In genomic region chr2:164943289-164943688, GRCh38 we compare ENCODE assay signal across 24 cellular contexts. TPM values are rescaled to one million over a fixed set of nuclear protein-coding genes. Genes with fewer than 3 reads are reported as not detected.
"Had no signal": no experiment of that assay in that cellular context is flagged by ENCODE, and none has a peak within 500 bp of the region (broad histone marks: within the 10 kb centered on the region; RNA-seq: fewer than 3 reads in every experiment).

No MANE protein-coding gene starts in this region.

- H3K9me3 ChIP-seq: MG63 had no signal

- DNase-seq: activated CD4-positive, alpha-beta T cell treated with anti-CD3 and anti-CD28 coated beads for 36 hours; activated CD8-positive, alpha-beta memory T cell treated with anti-CD3 and anti-CD28 coated beads, Interleukin-2, amount 50 U/mL, for 4 hours; activated CD8-positive, alpha-beta T cell treated with anti-CD3 and anti-CD28 coated beads for 36 hours; activated gamma-delta T cell treated with Interleukin-2 at 50 U/mL for 16 hours; activated naive CD4-positive, alpha-beta T cell treated with anti-CD3 and anti-CD28 coated beads, Interleukin-2, amount 10 ng/mL, durations not matched to agents 7 days and 5 days; activated naive CD8-positive, alpha-beta T cell treated with anti-CD3 and anti-CD28 coated beads for 36 hours; activated T-cell treated with anti-CD3 and anti-CD28 coated beads, Interleukin-2, amount 50 U/mL, for 72 hours; MG63; NCI-H1105; NCI-H1436; NCI-H1694 treated with DMSO at 0.1 percent for 48 hours; NCI-H2029 treated with DMSO at 0.1 percent for 48 hours; NCI-H226; NCI-H526 treated with DMSO at 0.1 percent for 48 hours; NCI-H82; SIG-M5; T-helper 1 cell had no signal

- H3K4me1 Mint-ChIP-seq: activated CD4-positive, alpha-beta T cell treated with anti-CD3 and anti-CD28 coated beads for 36 hours; activated naive CD4-positive, alpha-beta T cell treated with anti-CD3 and anti-CD28 coated beads, Interleukin-2, amount 10 ng/mL, durations not matched to agents 7 days and 5 days; activated naive CD8-positive, alpha-beta T cell treated with anti-CD3 and anti-CD28 coated beads for 36 hours had no signal

- H3K4me3 Mint-ChIP-seq: activated CD4-positive, alpha-beta T cell treated with anti-CD3 and anti-CD28 coated beads for 36 hours; activated CD8-positive, alpha-beta T cell treated with anti-CD3 and anti-CD28 coated beads for 36 hours; activated naive CD4-positive, alpha-beta T cell treated with anti-CD3 and anti-CD28 coated beads, Interleukin-2, amount 10 ng/mL, durations not matched to agents 7 days and 5 days; activated naive CD8-positive, alpha-beta T cell treated with anti-CD3 and anti-CD28 coated beads for 36 hours; activated T-cell treated with anti-CD3 and anti-CD28 coated beads, Interleukin-2, amount 50 U/mL, for 72 hours had no signal

- H3K36me3 Mint-ChIP-seq: activated naive CD4-positive, alpha-beta T cell treated with anti-CD3 and anti-CD28 coated beads, Interleukin-2, amount 10 ng/mL, durations not matched to agents 7 days and 5 days; activated naive CD8-positive, alpha-beta T cell treated with anti-CD3 and anti-CD28 coated beads for 36 hours had no signal

- H3K27me3 ChIP-seq: MG63 had no signal

- H3K4me2 ChIP-seq: KMS-11 had no signal

- H3K27ac ChIP-seq: KMS-11, VCaP had no signal

- H3K9ac ChIP-seq: KMS-11 had no signal

- H3K4me3 ChIP-seq: MG63 had no signal

- H3K9me3 Mint-ChIP-seq: activated CD8-positive, alpha-beta T cell treated with anti-CD3 and anti-CD28 coated beads for 36 hours; activated naive CD4-positive, alpha-beta T cell treated with anti-CD3 and anti-CD28 coated beads, Interleukin-2, amount 10 ng/mL, durations not matched to agents 7 days and 5 days; activated naive CD8-positive, alpha-beta T cell treated with anti-CD3 and anti-CD28 coated beads for 36 hours; activated T-cell treated with anti-CD3 and anti-CD28 coated beads, Interleukin-2, amount 50 U/mL, for 72 hours; activated T-helper 2 cell treated with anti-CD3 and anti-CD28 coated beads, Interferon-gamma antibody, Interleukin-2, Interleukin-4, amounts not matched to agents 10 μg/mL and 5 μg/mL and 100 μg/mL, durations not matched to agents 14 hours and 24 hours and 36 hours had no signal

- H3K27me3 Mint-ChIP-seq: activated CD4-positive, alpha-beta T cell treated with anti-CD3 and anti-CD28 coated beads for 36 hours; activated CD8-positive, alpha-beta T cell treated with anti-CD3 and anti-CD28 coated beads for 36 hours; activated naive CD4-positive, alpha-beta T cell treated with anti-CD3 and anti-CD28 coated beads, Interleukin-2, amount 10 ng/mL, durations not matched to agents 7 days and 5 days had no signal

- H3K36me3 ChIP-seq: MG63 had no signal

- H3K27ac Mint-ChIP-seq: activated CD4-positive, alpha-beta T cell treated with anti-CD3 and anti-CD28 coated beads for 36 hours; activated CD8-positive, alpha-beta T cell treated with anti-CD3 and anti-CD28 coated beads for 36 hours; activated naive CD4-positive, alpha-beta T cell treated with anti-CD3 and anti-CD28 coated beads, Interleukin-2, amount 10 ng/mL, durations not matched to agents 7 days and 5 days; activated naive CD8-positive, alpha-beta T cell treated with anti-CD3 and anti-CD28 coated beads for 36 hours; activated T-cell treated with anti-CD3 and anti-CD28 coated beads, Interleukin-2, amount 50 U/mL, for 72 hours; activated T-helper 2 cell treated with anti-CD3 and anti-CD28 coated beads, Interferon-gamma antibody, Interleukin-2, Interleukin-4, amounts not matched to agents 10 μg/mL and 5 μg/mL and 100 μg/mL, durations not matched to agents 14 hours and 24 hours and 36 hours had no signal

RNA-seq across cellular contexts. Expression of gene SLC38A11, which starts 12.0 kb away (rescaled TPM):
- total RNA-seq: activated CD4-positive, alpha-beta T cell treated with anti-CD3 and anti-CD28 coated beads for 36 hours; activated CD8-positive, alpha-beta T cell treated with anti-CD3 and anti-CD28 coated beads for 36 hours; activated naive CD8-positive, alpha-beta T cell treated with anti-CD3 and anti-CD28 coated beads for 36 hours; activated T-cell treated with anti-CD3 and anti-CD28 coated beads, Interleukin-2, amount 50 U/mL, for 72 hours; activated T-helper 2 cell treated with anti-CD3 and anti-CD28 coated beads, Interferon-gamma antibody, Interleukin-2, Interleukin-4, amounts not matched to agents 10 μg/mL and 5 μg/mL and 100 μg/mL, durations not matched to agents 14 hours and 24 hours and 36 hours; NCI-H460; OCI-LY7; RPMI7951; T-helper 2 cell treated with Interferon-gamma antibody and Interleukin-4, amounts not matched to agents 100 ng/mL and 5 ng/mL, for 36 hours had no signal
